ENCODE assay signal across 31 cellular contexts in genomic region chr11:19225599-19225998, GRCh38. TPM values are rescaled to one million over a fixed set of nuclear protein-coding genes. Genes with fewer than 3 reads are reported as not detected.
"Had no signal": no experiment of that assay in that cellular context is flagged by ENCODE, and none has a peak within 500 bp of the region (broad histone marks: within the 10 kb centered on the region; RNA-seq: fewer than 3 reads in every experiment).

No MANE protein-coding gene starts in this region.

- H3K36me3 ChIP-seq: brain microvascular endothelial cell, esophagus muscularis mucosa, lower lobe of right lung, upper lobe of right lung had no signal

- H3K9me3 ChIP-seq: lower lobe of right lung, upper lobe of right lung had no signal

- ATAC-seq: activated CD8-positive, alpha-beta T cell treated with anti-CD3 and anti-CD28 coated beads for 36 hours; activated T-cell treated with anti-CD3 and anti-CD28 coated beads, Interleukin-2, amount 50 U/mL, for 4 hours; activated T-helper 17 cell treated with anti-CD3 and anti-CD28 coated beads, Interleukin-2, amount 50 U/mL, for 72 hours; foreskin keratinocyte; lower lobe of right lung; natural killer cell treated with Interleukin-12 subunit alpha and Interleukin-12 subunit beta and Interleukin-15 and Interleukin-18, amount 100 ng/mL, for 72 hours; sciatic nerve; stimulated activated memory B cell treated with anti-CD40 and anti-IgM and Interleukin-4, amounts not matched to agents 10 μg/mL and 1 μg/mL and 100 μg/mL, for 72 hours; stimulated activated naive CD8-positive, alpha-beta T cell treated with anti-CD3 and anti-CD28 coated beads, Interleukin-15, amount 100 ng/mL, for 72 hours; upper lobe of right lung had no signal

- H3K4me3 ChIP-seq: esophagus muscularis mucosa, lower lobe of right lung, smooth muscle cell, upper lobe of right lung had no signal

- H3K27ac ChIP-seq: brain microvascular endothelial cell, esophagus muscularis mucosa, foreskin keratinocyte, lower lobe of right lung, upper lobe of right lung had no signal

- DNase-seq: activated CD4-positive, alpha-beta T cell treated with anti-CD3 and anti-CD28 coated beads for 1 hour; activated CD4-positive, alpha-beta T cell treated with anti-CD3 and anti-CD28 coated beads, Interleukin-2, amount 10 ng/mL, durations not matched to agents 7 days and 5 days; activated CD8-positive, alpha-beta T cell treated with anti-CD3 and anti-CD28 coated beads for 36 hours; activated gamma-delta T cell treated with Interleukin-2 at 50 U/mL for 16 hours; activated naive CD4-positive, alpha-beta T cell treated with anti-CD3 and anti-CD28 coated beads, Interleukin-2, amount 50 U/mL, for 16 hours; activated T-cell treated with anti-CD3 and anti-CD28 coated beads, Interleukin-2, amount 50 U/mL, for 4 hours; amniotic stem cell; brain microvascular endothelial cell; caudate nucleus; endodermal cell; lower lobe of right lung; mesenchymal stem cell; posterior cingulate gyrus; stimulated activated CD4-positive, alpha-beta T cell treated with anti-CD3 and anti-CD28 coated beads, Interleukin-1b, Interleukin-23, amount 100 ng/mL, for 48 hours; stimulated activated CD4-positive, alpha-beta T cell treated with anti-CD3 and anti-CD28 coated beads, Interleukin-4, amount 100 ng/mL, for 4 hours; stimulated activated CD8-positive, alpha-beta memory T cell treated with anti-CD3 and anti-CD28 coated beads, Interleukin-4, amount 100 ng/mL, for 48 hours; stimulated activated naive CD8-positive, alpha-beta T cell treated with anti-CD3 and anti-CD28 coated beads, Interleukin-15, amount 100 ng/mL, for 72 hours; substantia nigra; T-helper 2 cell; upper lobe of right lung had no signal

- H3K4me1 ChIP-seq: esophagus muscularis mucosa, foreskin keratinocyte had no signal

- H3K27me3 ChIP-seq: brain microvascular endothelial cell, esophagus muscularis mucosa, foreskin keratinocyte, upper lobe of right lung had no signal

RNA-seq across cellular contexts. Expression of gene CSRP3, which starts 23.8 kb away (rescaled TPM):
- total RNA-seq: activated CD4-positive, alpha-beta T cell treated with anti-CD3 and anti-CD28 coated beads, Interleukin-2, amount 10 ng/mL, durations not matched to agents 7 days and 5 days; activated CD8-positive, alpha-beta T cell treated with anti-CD3 and anti-CD28 coated beads for 36 hours; activated T-cell treated with anti-CD3 and anti-CD28 coated beads, Interleukin-2, amount 50 U/mL, for 4 hours; activated T-helper 17 cell treated with anti-CD3 and anti-CD28 coated beads, Interleukin-2, amount 50 U/mL, for 72 hours; chondrocyte; endodermal cell; esophagus muscularis mucosa; foreskin keratinocyte; glomerular endothelial cell; lower lobe of right lung; natural killer cell treated with Interleukin-12 subunit alpha and Interleukin-12 subunit beta and Interleukin-15 and Interleukin-18, amount 100 ng/mL, for 72 hours; osteoblast; sciatic nerve; smooth muscle cell; upper lobe of right lung had no signal
- polyA plus RNA-seq: foreskin keratinocyte, keratinocyte, smooth muscle cell had no signal
